ENCODE assay signal across 12 cellular contexts in genomic region chr21:42248783-42249597, GRCh38. TPM values are rescaled to one million over a fixed set of nuclear protein-coding genes. Genes with fewer than 3 reads are reported as not detected.
A peak's percentile ranks its signal among the peaks of the same experiment; 100 is the strongest.
DNase-seq lines count a peak whose midpoint lies in the region; ATAC-seq and TF ChIP-seq lines count a peak whose summit lies in the region.
"Had no signal": no experiment of that assay in that cellular context is flagged by ENCODE, and none has a peak within 500 bp of the region (broad histone marks: within the 10 kb centered on the region; RNA-seq: fewer than 3 reads in every experiment).

No MANE protein-coding gene starts in this region.

- H3K27ac Mint-ChIP-seq in central memory CD8-positive, alpha-beta T cell (ENCODE audit: low read depth) = peak overlapping the region; percentile 49
- H3K27ac Mint-ChIP-seq: nephron had no signal

- in situ Hi-C loops in GM13977 (cut with MboI; ENCODE audit: low pct_unique_long_range_greater_than_20kb, low sequenced_read_pairs, unreplicated experiment) = no loop called here

- peaks cover 46% of the 10 kb centered on the region for H3K4me1 Mint-ChIP-seq in central memory CD8-positive, alpha-beta T cell

- H3K27me3 Mint-ChIP-seq in central memory CD8-positive, alpha-beta T cell = no peaks in the 10 kb centered on the region

- no peaks in the 10 kb centered on the region for H3K4me1 ChIP-seq in foreskin keratinocyte

- DNase-seq in GM13977 (ENCODE audit: low spot score) (peak; percentile 77), foreskin keratinocyte (no peak), HuH-7.5 (ENCODE audit: low spot score) (no peak), NCI-H2081 (lab: John Stamatoyannopoulos, UW) (no peak)
- no peak for DNase-seq in central memory CD8-positive, alpha-beta T cell (ENCODE audit: low spot score in 2 of 2)
- DNase-seq: activated gamma-delta T cell, NCI-H524 had no signal

- peaks cover 14% of the 10 kb centered on the region for H3K36me3 Mint-ChIP-seq in central memory CD8-positive, alpha-beta T cell (ENCODE audit: insufficient read depth)

- TF ChIP-seq CTCF in GM13977 (IDR thresholded peaks at IDR 0.05; ENCODE audit: extremely low read depth, insufficient read depth, missing control alignments) = no peak
- TF ChIP-seq CTCF in foreskin keratinocyte (conservative IDR thresholded peaks at IDR 0.05) = no peak

- ATAC-seq in GM21381 (IDR thresholded peaks at IDR 0.05; ENCODE audit: unreplicated experiment) (peak; percentile 93), HG03354 (IDR thresholded peaks at IDR 0.05; ENCODE audit: poor library complexity, severe bottlenecking, unreplicated experiment) (peak; percentile 79), foreskin keratinocyte (no peak), HG02981 (IDR thresholded peaks at IDR 0.05; ENCODE audit: unreplicated experiment) (no peak)
- no peak for ATAC-seq in central memory CD8-positive, alpha-beta T cell (replicated peaks; ENCODE audit: extremely low read depth, poor library complexity, severe bottlenecking)

- H3K27me3 ChIP-seq in foreskin keratinocyte = peaks cover 36% of the 10 kb centered on the region
- H3K27me3 ChIP-seq: hepatocyte had no signal

- no peaks in the 10 kb centered on the region for H3K9me3 Mint-ChIP-seq in central memory CD8-positive, alpha-beta T cell
- H3K9me3 Mint-ChIP-seq: nephron had no signal

- H3K27ac ChIP-seq in foreskin keratinocyte = no peak overlapping the region
- H3K27ac ChIP-seq: hepatocyte had no signal

- H3K4me3 Mint-ChIP-seq in central memory CD8-positive, alpha-beta T cell = no peak overlapping the region
- H3K4me3 Mint-ChIP-seq: nephron had no signal

RNA-seq across cellular contexts. Expression of gene ABCG1, which starts 30.1 kb away (rescaled TPM):
- total RNA-seq in foreskin keratinocyte = 2.3 and 4.4 TPM in 2 replicates
- 1.5 and 2.5 TPM in 2 replicates for polyA plus RNA-seq in foreskin keratinocyte

Comparison
In these comparisons a context has a peak if more than half of its experiments do, and no peak if none do; other contexts are left out.
1. ATAC-seq: peak in GM21381 (single experiment) and HG03354 (single experiment); none in central memory CD8-positive, alpha-beta T cell (single experiment), foreskin keratinocyte (single experiment) and HG02981 (single experiment).